Comparison of ENCODE assay signal across 1 cellular context in the genomic region with DNA sequence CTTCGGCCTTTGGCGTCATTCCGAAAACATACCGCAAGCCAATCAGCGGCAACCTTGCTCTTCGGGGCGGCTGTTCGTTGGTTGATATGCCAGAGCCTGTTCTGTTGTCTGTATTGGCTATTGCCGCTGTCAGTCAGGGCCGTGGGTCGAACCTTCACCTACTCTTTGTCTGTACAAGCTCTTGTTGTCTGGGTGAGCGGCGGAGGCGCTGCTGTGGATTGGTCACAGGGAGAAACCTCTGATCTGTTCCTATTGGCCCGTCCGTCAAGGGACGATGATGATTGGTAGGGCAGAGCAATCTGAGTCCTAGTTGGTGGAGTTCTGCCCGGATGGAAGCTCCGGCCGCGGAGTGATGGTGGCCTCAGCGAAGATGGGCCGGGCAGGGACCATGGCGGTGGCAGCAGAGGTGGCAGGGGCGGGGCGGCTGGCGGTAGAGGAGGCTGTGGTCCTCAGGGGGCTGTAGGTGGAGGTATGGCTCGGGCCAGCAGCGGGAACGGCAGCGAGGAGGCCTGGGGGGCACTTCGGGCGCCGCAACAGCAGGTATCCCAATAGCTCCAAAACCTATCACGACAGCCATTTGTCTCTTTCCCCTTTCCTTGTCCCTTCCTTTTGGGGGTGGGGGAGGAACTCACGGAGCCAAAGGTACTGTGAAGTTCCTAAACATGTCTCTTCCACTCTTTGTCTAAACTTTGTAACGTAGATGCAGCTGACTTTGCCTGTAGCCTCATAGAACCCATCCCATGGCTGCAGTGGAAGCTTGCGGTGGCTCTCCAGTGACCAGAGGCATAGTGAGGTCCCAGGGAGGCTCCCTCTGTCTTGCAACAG.
TF ChIP-seq lines count a peak whose summit lies in the region.

Gene WBP1, plus strand, starts transcription at position 307 of the 825 bp plus-strand sequence. Its CDS starts 165 bp downstream, at position 472.

TF ChIP-seq in HepG2, 621 proteins besides CTCF, POLR2A, EP300 and RAD21 (continued from another document and continues in another):
- TF ChIP-seq, protein P1, sequence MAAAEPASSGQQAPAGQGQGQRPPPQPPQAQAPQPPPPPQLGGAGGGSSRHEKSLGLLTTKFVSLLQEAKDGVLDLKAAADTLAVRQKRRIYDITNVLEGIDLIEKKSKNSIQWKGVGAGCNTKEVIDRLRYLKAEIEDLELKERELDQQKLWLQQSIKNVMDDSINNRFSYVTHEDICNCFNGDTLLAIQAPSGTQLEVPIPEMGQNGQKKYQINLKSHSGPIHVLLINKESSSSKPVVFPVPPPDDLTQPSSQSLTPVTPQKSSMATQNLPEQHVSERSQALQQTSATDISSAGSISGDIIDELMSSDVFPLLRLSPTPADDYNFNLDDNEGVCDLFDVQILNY (CRISPR knock-in tag; conservative IDR thresholded peaks at IDR 0.05), result no peak
- TF ChIP-seq, protein P2, sequence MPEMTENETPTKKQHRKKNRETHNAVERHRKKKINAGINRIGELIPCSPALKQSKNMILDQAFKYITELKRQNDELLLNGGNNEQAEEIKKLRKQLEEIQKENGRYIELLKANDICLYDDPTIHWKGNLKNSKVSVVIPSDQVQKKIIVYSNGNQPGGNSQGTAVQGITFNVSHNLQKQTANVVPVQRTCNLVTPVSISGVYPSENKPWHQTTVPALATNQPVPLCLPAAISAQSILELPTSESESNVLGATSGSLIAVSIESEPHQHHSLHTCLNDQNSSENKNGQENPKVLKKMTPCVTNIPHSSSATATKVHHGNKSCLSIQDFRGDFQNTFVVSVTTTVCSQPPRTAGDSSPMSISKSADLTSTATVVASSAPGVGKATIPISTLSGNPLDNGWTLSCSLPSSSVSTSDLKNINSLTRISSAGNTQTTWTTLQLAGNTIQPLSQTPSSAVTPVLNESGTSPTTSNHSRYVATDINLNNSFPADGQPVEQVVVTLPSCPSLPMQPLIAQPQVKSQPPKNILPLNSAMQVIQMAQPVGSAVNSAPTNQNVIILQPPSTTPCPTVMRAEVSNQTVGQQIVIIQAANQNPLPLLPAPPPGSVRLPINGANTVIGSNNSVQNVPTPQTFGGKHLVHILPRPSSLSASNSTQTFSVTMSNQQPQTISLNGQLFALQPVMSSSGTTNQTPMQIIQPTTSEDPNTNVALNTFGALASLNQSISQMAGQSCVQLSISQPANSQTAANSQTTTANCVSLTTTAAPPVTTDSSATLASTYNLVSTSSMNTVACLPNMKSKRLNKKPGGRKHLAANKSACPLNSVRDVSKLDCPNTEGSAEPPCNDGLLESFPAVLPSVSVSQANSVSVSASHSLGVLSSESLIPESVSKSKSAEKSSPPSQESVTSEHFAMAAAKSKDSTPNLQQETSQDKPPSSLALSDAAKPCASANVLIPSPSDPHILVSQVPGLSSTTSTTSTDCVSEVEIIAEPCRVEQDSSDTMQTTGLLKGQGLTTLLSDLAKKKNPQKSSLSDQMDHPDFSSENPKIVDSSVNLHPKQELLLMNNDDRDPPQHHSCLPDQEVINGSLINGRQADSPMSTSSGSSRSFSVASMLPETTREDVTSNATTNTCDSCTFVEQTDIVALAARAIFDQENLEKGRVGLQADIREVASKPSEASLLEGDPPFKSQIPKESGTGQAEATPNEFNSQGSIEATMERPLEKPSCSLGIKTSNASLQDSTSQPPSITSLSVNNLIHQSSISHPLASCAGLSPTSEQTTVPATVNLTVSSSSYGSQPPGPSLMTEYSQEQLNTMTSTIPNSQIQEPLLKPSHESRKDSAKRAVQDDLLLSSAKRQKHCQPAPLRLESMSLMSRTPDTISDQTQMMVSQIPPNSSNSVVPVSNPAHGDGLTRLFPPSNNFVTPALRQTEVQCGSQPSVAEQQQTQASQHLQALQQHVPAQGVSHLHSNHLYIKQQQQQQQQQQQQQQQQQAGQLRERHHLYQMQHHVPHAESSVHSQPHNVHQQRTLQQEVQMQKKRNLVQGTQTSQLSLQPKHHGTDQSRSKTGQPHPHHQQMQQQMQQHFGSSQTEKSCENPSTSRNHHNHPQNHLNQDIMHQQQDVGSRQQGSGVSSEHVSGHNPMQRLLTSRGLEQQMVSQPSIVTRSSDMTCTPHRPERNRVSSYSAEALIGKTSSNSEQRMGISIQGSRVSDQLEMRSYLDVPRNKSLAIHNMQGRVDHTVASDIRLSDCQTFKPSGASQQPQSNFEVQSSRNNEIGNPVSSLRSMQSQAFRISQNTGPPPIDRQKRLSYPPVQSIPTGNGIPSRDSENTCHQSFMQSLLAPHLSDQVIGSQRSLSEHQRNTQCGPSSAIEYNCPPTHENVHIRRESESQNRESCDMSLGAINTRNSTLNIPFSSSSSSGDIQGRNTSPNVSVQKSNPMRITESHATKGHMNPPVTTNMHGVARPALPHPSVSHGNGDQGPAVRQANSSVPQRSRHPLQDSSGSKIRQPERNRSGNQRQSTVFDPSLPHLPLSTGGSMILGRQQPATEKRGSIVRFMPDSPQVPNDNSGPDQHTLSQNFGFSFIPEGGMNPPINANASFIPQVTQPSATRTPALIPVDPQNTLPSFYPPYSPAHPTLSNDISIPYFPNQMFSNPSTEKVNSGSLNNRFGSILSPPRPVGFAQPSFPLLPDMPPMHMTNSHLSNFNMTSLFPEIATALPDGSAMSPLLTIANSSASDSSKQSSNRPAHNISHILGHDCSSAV (CRISPR knock-in tag; IDR thresholded peaks at IDR 0.05; ENCODE audit: borderline replicate concordance), result no peak
- TF ChIP-seq MED1 (CRISPR knock-in tag; IDR thresholded peaks at IDR 0.05) (peak; percentile 4; the same call in 1 of the 2 replicates), SNAPC2 (CRISPR knock-in tag; IDR thresholded peaks at IDR 0.05) (no peak; the same call in 1 of the 2 replicates), PITX1 (CRISPR knock-in tag; IDR thresholded peaks at IDR 0.05) (no peak; the same call in 1 of the 2 replicates), ZNF773 (CRISPR knock-in tag; IDR thresholded peaks at IDR 0.05; ENCODE audit: borderline replicate concordance) (no peak), ZNF710 (CRISPR knock-in tag; IDR thresholded peaks at IDR 0.05; ENCODE audit: borderline replicate concordance) (no peak), POGZ (CRISPR knock-in tag; IDR thresholded peaks at IDR 0.05) (peak; percentile 29; the same call in 1 of the 2 replicates), ARNT (IDR thresholded peaks at IDR 0.05) (no peak), HDAC6 (IDR thresholded peaks at IDR 0.05; ENCODE audit: low read depth, low read length) (no peak), CEBPZ (IDR thresholded peaks at IDR 0.05; ENCODE audit: low read length) (peak; percentile 71), PPARG (CRISPR knock-in tag; conservative IDR thresholded peaks at IDR 0.05) (peak; percentile 95), TP53 (CRISPR knock-in tag; conservative IDR thresholded peaks at IDR 0.05) (no peak), MYC (CRISPR knock-in tag; IDR thresholded peaks at IDR 0.05; ENCODE audit: borderline replicate concordance) (no peak; the same call in 1 of the 2 replicates), FUBP1 (CRISPR knock-in tag; IDR thresholded peaks at IDR 0.05; ENCODE audit: borderline replicate concordance) (no peak), KMT2B (CRISPR knock-in tag; IDR thresholded peaks at IDR 0.05) (no peak), SIX1 (CRISPR knock-in tag; IDR thresholded peaks at IDR 0.05; ENCODE audit: borderline replicate concordance) (no peak), XRCC5 (optimal IDR thresholded peaks at IDR 0.05; ENCODE audit: low read length) (no peak), RORA (CRISPR knock-in tag; IDR thresholded peaks at IDR 0.05) (no peak), GATA4 (IDR thresholded peaks at IDR 0.05; ENCODE audit: borderline replicate concordance, low read depth) (no peak), ZNF180 (CRISPR knock-in tag; IDR thresholded peaks at IDR 0.05; ENCODE audit: borderline replicate concordance, low read depth) (no peak), CHD2 (IDR thresholded peaks at IDR 0.05; ENCODE audit: low read depth, low read length) (peak; percentile 63; the same call in 1 of the 2 replicates), GTF2F1 (IDR thresholded peaks at IDR 0.05; ENCODE audit: low read length) (no peak), SRF (IDR thresholded peaks at IDR 0.05; ENCODE audit: low read depth, low read length) (0 out of 2 replicates have a peak, but pooled peaks have one; percentile 38), TEF (CRISPR knock-in tag; IDR thresholded peaks at IDR 0.05) (no peak), ZFY (CRISPR knock-in tag; IDR thresholded peaks at IDR 0.05) (no peak), SCMH1 (CRISPR knock-in tag; IDR thresholded peaks at IDR 0.05; ENCODE audit: borderline replicate concordance) (no peak), FOXC1 (CRISPR knock-in tag; IDR thresholded peaks at IDR 0.05; ENCODE audit: borderline replicate concordance) (no peak), MZF1 (CRISPR knock-in tag; IDR thresholded peaks at IDR 0.05; ENCODE audit: borderline replicate concordance) (no peak), ZNF660 (CRISPR knock-in tag; IDR thresholded peaks at IDR 0.05; ENCODE audit: borderline replicate concordance, low read depth) (no peak), KLF9 (CRISPR knock-in tag; IDR thresholded peaks at IDR 0.05; ENCODE audit: low read depth) (no peak), PRMT3 (CRISPR knock-in tag; IDR thresholded peaks at IDR 0.05; ENCODE audit: borderline replicate concordance, low read depth) (no peak), LCORL (IDR thresholded peaks at IDR 0.05) (no peak), LCORL (CRISPR knock-in tag; IDR thresholded peaks at IDR 0.05) (peak; percentile 8; the same call in 1 of the 2 replicates), ZFP37 (CRISPR knock-in tag; IDR thresholded peaks at IDR 0.05; ENCODE audit: borderline replicate concordance) (0 out of 2 replicates have a peak, but pooled peaks have one; percentile 47), ZBTB25 (CRISPR knock-in tag; IDR thresholded peaks at IDR 0.05) (no peak), ZNF484 (CRISPR knock-in tag; IDR thresholded peaks at IDR 0.05; ENCODE audit: borderline replicate concordance, low read depth) (no peak)
